29 cellular contexts compared by ENCODE assay signal in the genomic region with DNA sequence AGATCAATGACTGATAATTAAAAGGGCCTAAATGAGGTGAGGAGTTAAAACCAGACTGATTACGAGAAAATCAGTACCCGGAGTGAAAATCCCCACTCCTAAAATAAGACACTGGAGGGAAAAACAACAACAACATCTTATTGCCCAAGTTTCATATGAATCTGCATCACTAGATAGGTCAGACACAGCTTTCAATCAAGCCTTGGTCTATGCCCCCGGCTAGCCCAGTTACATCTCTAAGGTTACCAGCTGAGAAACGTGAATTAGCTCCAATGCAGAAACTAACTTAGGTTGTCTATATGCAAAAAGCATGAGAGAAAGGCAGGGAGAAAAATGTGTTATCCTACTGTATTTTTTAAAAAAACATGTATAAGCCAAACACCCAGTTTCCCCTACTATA.
"Had no signal": no experiment of that assay in that cellular context is flagged by ENCODE, and none has a peak within 500 bp of the region (broad histone marks: within the 10 kb centered on the region; RNA-seq: fewer than 3 reads in every experiment).

No MANE protein-coding gene starts in this region.

- H3K9me3 Mint-ChIP-seq: activated B cell treated with CpG ODN at 0.5 μM for 24 hours; activated CD8-positive, alpha-beta T cell treated with anti-CD3 and anti-CD28 coated beads for 36 hours had no signal

- H3K4me3 Mint-ChIP-seq: activated B cell treated with CpG ODN at 0.5 μM for 24 hours; activated CD8-positive, alpha-beta memory T cell treated with anti-CD3 and anti-CD28 coated beads, Interleukin-2, amount 10 ng/mL, durations not matched to agents 7 days and 5 days; activated CD8-positive, alpha-beta T cell treated with anti-CD3 and anti-CD28 coated beads for 36 hours; activated naive CD8-positive, alpha-beta T cell; activated T-cell treated with anti-CD3 and anti-CD28 coated beads, Interleukin-2, amount 50 U/mL, for 72 hours had no signal

- DNase-seq: activated B cell treated with CpG ODN at 0.5 μM for 24 hours; activated CD4-positive, alpha-beta T cell treated with anti-CD3 and anti-CD28 coated beads for 48 hours; activated CD4-positive, alpha-beta T cell treated with anti-CD3 and anti-CD28 coated beads, Interleukin-2, amount 50 U/mL, for 1 hour; activated CD4-positive, alpha-beta T cell treated with anti-CD3 and anti-CD28 coated beads, Interleukin-2, amount 50 U/mL, for 48 hours; activated CD8-positive, alpha-beta memory T cell treated with anti-CD3 and anti-CD28 coated beads, Interleukin-2, amount 10 ng/mL, durations not matched to agents 7 days and 5 days; activated CD8-positive, alpha-beta memory T cell treated with anti-CD3 and anti-CD28 coated beads, Interleukin-2, amount 50 U/mL, for 4 hours; activated CD8-positive, alpha-beta T cell treated with anti-CD3 and anti-CD28 coated beads for 36 hours; activated gamma-delta T cell treated with Interleukin-2 at 50 U/mL for 16 hours; activated naive CD4-positive, alpha-beta T cell treated with anti-CD3 and anti-CD28 coated beads, Interleukin-2, amount 50 U/mL, for 16 hours; activated naive CD4-positive, alpha-beta T cell treated with Interleukin-2 at 50 U/mL for 16 hours; activated T-cell treated with anti-CD3 and anti-CD28 coated beads, Interleukin-2, amount 50 U/mL, for 1 hour; activated T-cell treated with anti-CD3 and anti-CD28 coated beads, Interleukin-2, amount 50 U/mL, for 72 hours; amniotic stem cell; anterior cingulate cortex; body of pancreas; caudate nucleus; cortex of kidney; effector CD8-positive, alpha-beta T cell; esophagus squamous epithelium; foreskin melanocyte; head of caudate nucleus; T-helper 2 cell had no signal

- H3K9me3 ChIP-seq: body of pancreas, esophagus squamous epithelium had no signal

- H3K27ac Mint-ChIP-seq: activated B cell treated with CpG ODN at 0.5 μM for 24 hours; activated CD8-positive, alpha-beta memory T cell treated with anti-CD3 and anti-CD28 coated beads, Interleukin-2, amount 10 ng/mL, durations not matched to agents 7 days and 5 days; activated CD8-positive, alpha-beta T cell treated with anti-CD3 and anti-CD28 coated beads for 36 hours; activated naive CD8-positive, alpha-beta T cell had no signal

- ATAC-seq: activated CD4-positive, CD25-positive, alpha-beta regulatory T cell treated with anti-CD3 and anti-CD28 coated beads, Interleukin-2, amount 50 U/mL, for 24 hours; activated CD8-positive, alpha-beta memory T cell treated with anti-CD3 and anti-CD28 coated beads, Interleukin-2, amount 10 ng/mL, durations not matched to agents 7 days and 5 days; activated CD8-positive, alpha-beta T cell treated with anti-CD3 and anti-CD28 coated beads for 36 hours; activated T-cell treated with anti-CD3 and anti-CD28 coated beads, Interleukin-2, amount 50 U/mL, for 72 hours; body of pancreas had no signal

- H3K27ac ChIP-seq: body of pancreas, epithelial cell of prostate, esophagus squamous epithelium, VCaP had no signal

- H3K27me3 Mint-ChIP-seq: activated B cell treated with CpG ODN at 0.5 μM for 24 hours; activated CD8-positive, alpha-beta memory T cell treated with anti-CD3 and anti-CD28 coated beads, Interleukin-2, amount 10 ng/mL, durations not matched to agents 7 days and 5 days; activated CD8-positive, alpha-beta T cell treated with anti-CD3 and anti-CD28 coated beads for 36 hours; activated naive CD8-positive, alpha-beta T cell had no signal

- FAIRE-seq: colon, endometrium, endothelial cell of umbilical vein had no signal

- H3K4me3 ChIP-seq: body of pancreas, esophagus squamous epithelium had no signal

- H3K27me3 ChIP-seq: body of pancreas, esophagus squamous epithelium had no signal
